ENCODE assay signal across 19 cellular contexts in the genomic region with DNA sequence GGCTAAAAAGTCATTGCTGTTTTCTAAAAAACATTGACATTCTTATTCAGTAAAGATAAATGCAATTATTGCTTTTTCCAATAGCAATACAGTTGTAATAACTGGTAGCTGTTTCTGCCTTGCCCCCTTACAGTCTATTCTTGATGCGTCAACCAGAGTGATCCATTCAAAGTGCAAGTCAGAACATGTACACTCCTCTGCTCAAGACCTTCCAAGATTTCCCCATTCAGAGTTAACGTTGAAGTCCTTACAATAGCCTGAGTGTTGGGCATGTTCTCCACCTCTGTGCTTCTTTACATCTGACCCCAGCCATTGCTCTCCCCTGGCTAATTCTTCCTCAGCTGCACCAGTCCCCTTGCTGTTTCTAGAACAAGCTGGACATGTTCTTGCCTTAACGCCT.
"Had no signal": no experiment of that assay in that cellular context is flagged by ENCODE, and none has a peak within 500 bp of the region (broad histone marks: within the 10 kb centered on the region; RNA-seq: fewer than 3 reads in every experiment).

No MANE protein-coding gene starts in this region.

- ATAC-seq: activated naive CD8-positive, alpha-beta T cell treated with anti-CD3 and anti-CD28 coated beads, Interleukin-2, amount 50 U/mL, for 24 hours; left cardiac atrium; lower lobe of right lung; right cardiac atrium had no signal

- H3K27ac Mint-ChIP-seq: activated naive CD8-positive, alpha-beta T cell treated with anti-CD3 and anti-CD28 coated beads, Interleukin-2, amount 50 U/mL, for 24 hours; activated T-helper 1 cell treated with anti-CD3 and anti-CD28 coated beads, Interleukin-12 subunit alpha, Interleukin-12 subunit beta, Interleukin-2, Interleukin-4 antibody, amounts not matched to agents 30 ng/mL and 10 ng/mL and 1 ng/mL, durations not matched to agents 14 hours and 24 hours and 36 hours had no signal

- H3K36me3 ChIP-seq: ascending aorta, lower lobe of right lung, neutrophil, tibial artery, vagina had no signal

- DNase-seq: activated CD4-positive, alpha-beta T cell treated with anti-CD3 and anti-CD28 coated beads for 48 hours; activated naive CD4-positive, alpha-beta T cell treated with Interleukin-2 at 50 U/mL for 16 hours; activated naive CD8-positive, alpha-beta T cell treated with anti-CD3 and anti-CD28 coated beads, Interleukin-2, amount 50 U/mL, for 24 hours; central memory CD4-positive, alpha-beta T cell; effector CD4-positive, alpha-beta T cell; hypothalamus; immature natural killer cell; left cardiac atrium; lower lobe of right lung; naive B cell; posterior cingulate gyrus; right cardiac atrium; tibial artery had no signal

- H3K27me3 Mint-ChIP-seq: activated naive CD8-positive, alpha-beta T cell treated with anti-CD3 and anti-CD28 coated beads, Interleukin-2, amount 50 U/mL, for 24 hours; naive B cell had no signal

- H3K27ac ChIP-seq: ascending aorta, coronary artery, lower lobe of right lung, neutrophil, tibial artery, vagina had no signal

- H3K9me3 Mint-ChIP-seq: immature natural killer cell had no signal

- H3K4me3 ChIP-seq: ascending aorta, coronary artery, lower lobe of right lung, smooth muscle cell, tibial artery, vagina had no signal

- H3K9me3 ChIP-seq: ascending aorta, lower lobe of right lung, neutrophil, tibial artery, vagina had no signal

- H3K4me1 ChIP-seq: ascending aorta, lower lobe of right lung, tibial artery, vagina had no signal

- H3K27me3 ChIP-seq: ascending aorta, neutrophil, tibial artery, vagina had no signal

- H3K4me3 Mint-ChIP-seq: activated naive CD8-positive, alpha-beta T cell treated with anti-CD3 and anti-CD28 coated beads, Interleukin-2, amount 50 U/mL, for 24 hours; activated T-helper 1 cell treated with anti-CD3 and anti-CD28 coated beads, Interleukin-12 subunit alpha, Interleukin-12 subunit beta, Interleukin-2, Interleukin-4 antibody, amounts not matched to agents 30 ng/mL and 10 ng/mL and 1 ng/mL, durations not matched to agents 14 hours and 24 hours and 36 hours; immature natural killer cell; naive B cell had no signal
